24 cellular contexts compared by ENCODE assay signal in the genomic region with DNA sequence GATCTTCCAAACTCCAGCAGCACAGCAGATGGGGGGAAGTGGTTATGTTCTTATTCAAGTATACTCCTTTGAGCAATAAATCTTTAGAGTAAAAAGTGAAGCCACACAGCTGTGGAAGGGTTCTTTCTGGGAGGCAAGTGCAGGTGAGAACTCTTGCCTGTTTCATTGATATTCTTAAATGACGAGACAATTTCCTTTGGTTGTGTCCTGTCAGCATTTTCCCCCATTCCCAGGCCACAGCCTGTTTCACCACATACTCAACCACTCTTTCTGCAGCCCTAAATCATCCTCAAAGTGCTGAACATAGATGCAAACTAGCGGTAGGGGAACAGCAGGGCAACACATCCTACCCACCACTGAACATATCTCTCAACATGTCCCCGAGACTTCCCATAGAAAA.
"Had no signal": no experiment of that assay in that cellular context is flagged by ENCODE, and none has a peak within 500 bp of the region (broad histone marks: within the 10 kb centered on the region; RNA-seq: fewer than 3 reads in every experiment).

No MANE protein-coding gene starts in this region.

- H3K9me3 ChIP-seq: esophagus squamous epithelium, mucosa of descending colon, spleen, suprapubic skin, tibial nerve had no signal

- H3K27me3 ChIP-seq: esophagus squamous epithelium, hepatocyte, spleen, suprapubic skin, tibial nerve had no signal

- H3K4me3 ChIP-seq: esophagus squamous epithelium, hepatocyte, mucosa of descending colon, spleen, suprapubic skin, tibial nerve had no signal

- DNase-seq: activated B cell treated with CpG ODN at 0.5 μM for 24 hours; activated CD4-positive, alpha-beta T cell treated with anti-CD3 and anti-CD28 coated beads, Interleukin-2, amount 50 U/mL, for 1 hour; activated CD8-positive, alpha-beta T cell treated with anti-CD3 and anti-CD28 coated beads for 36 hours; activated gamma-delta T cell treated with Interleukin-2 at 50 U/mL for 16 hours; activated naive CD4-positive, alpha-beta T cell treated with anti-CD3 and anti-CD28 coated beads, Interleukin-2, amount 50 U/mL, for 16 hours; activated naive CD8-positive, alpha-beta T cell treated with anti-CD3 and anti-CD28 coated beads, Interleukin-2, amount 50 U/mL, for 24 hours; activated T-cell treated with anti-CD3 and anti-CD28 coated beads, Interleukin-2, amount 50 U/mL, for 4 hours; amygdala; effector CD4-positive, alpha-beta T cell; esophagus squamous epithelium; foreskin melanocyte; islet precursor cell; left ventricle myocardium superior; mucosa of descending colon; posterior cingulate gyrus; right cardiac atrium; spleen; stimulated activated naive CD4-positive, alpha-beta T cell had no signal

- ATAC-seq: activated CD8-positive, alpha-beta T cell treated with anti-CD3 and anti-CD28 coated beads for 36 hours; activated naive CD8-positive, alpha-beta T cell treated with anti-CD3 and anti-CD28 coated beads, Interleukin-2, amount 50 U/mL, for 24 hours; activated T-cell treated with anti-CD3 and anti-CD28 coated beads, Interleukin-2, amount 50 U/mL, for 4 hours; activated T-helper 17 cell treated with anti-CD3 and anti-CD28 coated beads, Interleukin-2, amount 50 U/mL, for 72 hours; left ventricle myocardium superior; mucosa of descending colon; natural killer cell treated with Interleukin-12 subunit alpha and Interleukin-12 subunit beta and Interleukin-15 and Interleukin-18, amount 100 ng/mL, for 72 hours; right cardiac atrium had no signal

- H3K4me1 ChIP-seq: esophagus squamous epithelium, suprapubic skin had no signal

- H3K79me2 ChIP-seq: hepatocyte had no signal

- H3K36me3 ChIP-seq: esophagus squamous epithelium, spleen, suprapubic skin, tibial nerve had no signal

- H3K4me2 ChIP-seq: hepatocyte had no signal

- H2AFZ ChIP-seq: hepatocyte had no signal

- H3K27ac ChIP-seq: epithelial cell of prostate, esophagus squamous epithelium, hepatocyte, spleen, suprapubic skin, tibial nerve had no signal
